8 cellular contexts compared by ENCODE assay signal in the genomic region with DNA sequence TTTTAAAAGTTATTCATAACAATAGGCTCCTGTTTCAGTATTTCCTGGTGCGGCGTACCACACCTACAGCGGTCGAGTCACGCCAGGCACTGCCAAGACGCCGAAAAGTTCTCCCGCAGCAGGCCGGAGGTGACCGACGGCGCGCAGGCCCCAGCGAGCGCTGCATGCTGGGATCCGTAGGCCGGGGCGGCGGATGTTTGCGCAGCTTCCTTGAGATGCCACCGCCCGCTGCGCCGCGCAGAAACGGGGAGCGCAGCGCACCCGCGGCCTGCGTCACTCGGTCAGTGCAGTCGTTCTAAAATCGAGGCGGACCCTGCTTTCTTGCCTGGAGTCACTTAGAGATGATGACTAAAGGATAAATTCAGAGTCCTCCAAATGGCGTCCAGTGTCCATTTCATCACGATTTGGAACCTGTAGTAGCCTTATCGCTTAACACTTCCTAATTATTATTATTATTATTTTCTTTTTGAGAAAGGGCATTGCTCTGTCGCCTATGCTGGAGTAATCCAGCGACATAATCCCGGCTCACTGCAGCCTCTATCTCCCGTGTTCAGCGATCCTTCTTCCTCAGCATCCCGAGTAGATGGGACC. TPM values are rescaled to one million over a fixed set of nuclear protein-coding genes. Genes with fewer than 3 reads are reported as not detected.
DNase-seq lines count a peak whose midpoint lies in the region; ATAC-seq, FAIRE-seq and TF ChIP-seq lines count a peak whose summit lies in the region.

No MANE protein-coding gene starts in this region.

- peak overlapping the region; percentile 66 for H2AFZ ChIP-seq in astrocyte (ENCODE audit: low read depth, low read length)

- ATAC-seq in GM18499 (IDR thresholded peaks at IDR 0.05; ENCODE audit: insufficient read depth, unreplicated experiment) (peak; percentile 50), HG02884 (IDR thresholded peaks at IDR 0.05; ENCODE audit: unreplicated experiment) (peak; percentile 73)

- no peaks in the 10 kb centered on the region for H3K9me3 Mint-ChIP-seq in astrocyte (ENCODE audit: unreplicated experiment)

- no peaks in the 10 kb centered on the region for H3K27me3 ChIP-seq in astrocyte (ENCODE audit: insufficient read depth, low read length)

- no peak for FAIRE-seq in astrocyte (lab: Jason Lieb, UNC)

- DNase-seq in NCI-H1694 (lab: John Stamatoyannopoulos, UW), result peak; percentile 43
- DNase-seq in T-helper 22 cell (ENCODE audit: low read depth), result peak; percentile 82
- peak; percentile 90 for DNase-seq in astrocyte (ENCODE audit: low read depth)
- DNase-seq in hippocampal formation (lab: John Stamatoyannopoulos, UW), result peak; percentile 80 to 91
- peak; percentile 77 for DNase-seq in retinal pigment epithelial cell (ENCODE audit: low read depth)
- no peak for DNase-seq in cortex of kidney (lab: John Stamatoyannopoulos, UW)

- peaks cover 38% of the 10 kb centered on the region for H3K79me2 ChIP-seq in astrocyte (ENCODE audit: insufficient read depth, low read length)

- peak overlapping the region; percentile 81 for H3K4me2 ChIP-seq in astrocyte (ENCODE audit: low read length)

- peak overlapping the region; percentile 89 for H3K9ac ChIP-seq in astrocyte (ENCODE audit: low read length)

- TF ChIP-seq CTCF in astrocyte (IDR thresholded peaks at IDR 0.05; ENCODE audit: insufficient read depth, low read depth, low read length) (no peak), retinal pigment epithelial cell (conservative IDR thresholded peaks at IDR 0.05; ENCODE audit: low read depth, low read length) (no peak)

- H3K27me3 Mint-ChIP-seq in astrocyte (ENCODE audit: low read depth, unreplicated experiment), result no peaks in the 10 kb centered on the region

- H4K20me1 ChIP-seq in astrocyte (ENCODE audit: insufficient read depth, low read length), result no peaks in the 10 kb centered on the region

- H3K27ac Mint-ChIP-seq in astrocyte (ENCODE audit: unreplicated experiment), result peak overlapping the region; percentile 93

- H3K4me1 Mint-ChIP-seq in astrocyte (ENCODE audit: low read depth, unreplicated experiment), result peaks cover 11% of the 10 kb centered on the region

- H3K4me3 ChIP-seq in astrocyte (ENCODE audit: insufficient read depth, low read depth, low read length) (peak overlapping the region; percentile 98), retinal pigment epithelial cell (ENCODE audit: low read length) (peak overlapping the region; percentile 48)

- peak overlapping the region; percentile 93 for H3K4me3 Mint-ChIP-seq in astrocyte (ENCODE audit: unreplicated experiment)

- no peaks in the 10 kb centered on the region for H3K36me3 ChIP-seq in astrocyte (ENCODE audit: insufficient read depth, low read length)

- peak overlapping the region; percentile 80 for H3K27ac ChIP-seq in astrocyte (ENCODE audit: low read depth, low read length)

- H3K9me3 ChIP-seq in astrocyte (ENCODE audit: insufficient read depth, low read depth, low read length), result no peaks in the 10 kb centered on the region

- H3K36me3 Mint-ChIP-seq in astrocyte (ENCODE audit: low read depth, unreplicated experiment), result no peaks in the 10 kb centered on the region

- H3K4me1 ChIP-seq in astrocyte (ENCODE audit: insufficient read depth, low read length), result peaks cover 20% of the 10 kb centered on the region

RNA-seq across cellular contexts. Expression of a gene that starts 1.3 kb away (rescaled TPM):
- 2.8 and 4.7 TPM in 2 replicates for total RNA-seq in astrocyte

RNA-seq across cellular contexts. Expression of a gene that starts 17.8 kb away (rescaled TPM):
- total RNA-seq in astrocyte, result 31.4 and 35.9 TPM in 2 replicates
